Comparison of ENCODE assay signal across 1 cellular context in genomic region chr5:132746592-132747063, GRCh38.
TF ChIP-seq lines count a peak whose summit lies in the region.

No MANE protein-coding gene starts in this region.

TF ChIP-seq in HepG2, 621 proteins besides CTCF, POLR2A, EP300 and RAD21:
- TF ChIP-seq NFKBIZ (CRISPR knock-in tag; IDR thresholded peaks at IDR 0.05) (no peak), ZNF577 (CRISPR knock-in tag; IDR thresholded peaks at IDR 0.05; ENCODE audit: borderline replicate concordance, low read depth) (no peak), ZNF878 (CRISPR knock-in tag; IDR thresholded peaks at IDR 0.05) (no peak), SMAD9 (CRISPR knock-in tag; IDR thresholded peaks at IDR 0.05) (no peak), CEBPB (IDR thresholded peaks at IDR 0.05; ENCODE audit: borderline replicate concordance, low read depth, low read length) (no peak), NR2F6 (IDR thresholded peaks at IDR 0.05) (no peak), NR2F6 (CRISPR knock-in tag; IDR thresholded peaks at IDR 0.05) (no peak), KLF13 (CRISPR knock-in tag; IDR thresholded peaks at IDR 0.05) (no peak), ZSCAN25 (CRISPR knock-in tag; IDR thresholded peaks at IDR 0.05) (no peak), FOXP4 (CRISPR knock-in tag; IDR thresholded peaks at IDR 0.05) (no peak), BCL6 (CRISPR knock-in tag; IDR thresholded peaks at IDR 0.05) (no peak), DMTF1 (CRISPR knock-in tag; IDR thresholded peaks at IDR 0.05) (no peak), GMEB2 (CRISPR knock-in tag; IDR thresholded peaks at IDR 0.05; ENCODE audit: low read depth) (no peak), ADNP (CRISPR knock-in tag; IDR thresholded peaks at IDR 0.05) (no peak), ZNF101 (CRISPR knock-in tag; IDR thresholded peaks at IDR 0.05; ENCODE audit: borderline replicate concordance, low read depth) (no peak), MEF2D (CRISPR knock-in tag; IDR thresholded peaks at IDR 0.05) (no peak)
